In the genomic region with DNA sequence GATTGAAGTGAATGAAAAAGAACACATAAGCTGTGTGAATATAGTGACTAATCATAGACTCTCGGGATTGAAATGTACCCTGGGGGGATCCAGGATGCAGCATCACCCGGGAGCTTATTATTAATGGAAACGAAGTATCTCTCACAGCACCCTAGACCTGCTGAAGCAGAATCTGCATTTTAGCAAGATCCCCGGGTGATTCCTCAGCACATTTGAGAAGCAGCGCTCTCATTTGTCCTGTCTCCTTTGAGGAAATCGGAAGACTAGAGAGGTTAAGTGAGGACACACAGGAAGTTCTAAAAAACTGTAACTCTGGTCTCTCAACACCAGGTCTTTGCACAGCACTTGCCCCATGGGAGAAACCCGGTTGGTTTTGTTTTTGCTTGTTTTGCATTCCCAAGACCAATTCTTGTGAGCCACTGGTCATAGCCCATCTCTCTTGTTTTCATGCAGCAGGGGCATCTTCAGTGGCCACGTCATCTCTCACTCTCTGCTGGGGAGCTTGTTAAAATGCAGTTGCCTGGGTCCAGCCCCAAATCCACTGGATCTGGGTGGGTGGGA, we compare ENCODE assay signal across 9 cellular contexts. TPM values are rescaled to one million over a fixed set of nuclear protein-coding genes. Genes with fewer than 3 reads are reported as not detected.
DNase-seq lines count a peak whose midpoint lies in the region; ATAC-seq and TF ChIP-seq lines count a peak whose summit lies in the region.
"Had no signal": no experiment of that assay in that cellular context is flagged by ENCODE, and none has a peak within 500 bp of the region (broad histone marks: within the 10 kb centered on the region; RNA-seq: fewer than 3 reads in every experiment).

No MANE protein-coding gene starts in this region.

- H3K4me3 ChIP-seq in mammary epithelial cell (replicated peaks in 1 of 3; ENCODE audit: insufficient read depth in 1 of 3, low read depth in 2 of 3, low read length in 3 of 3) (no peak overlapping the region), osteoblast (ENCODE audit: insufficient read depth, low read length) (peak overlapping the region; percentile 50)

- TF ChIP-seq CTCF in mammary epithelial cell (conservative IDR thresholded peaks at IDR 0.05 in 1 of 2, IDR thresholded peaks at IDR 0.05 in 1 of 2; ENCODE audit: extremely low read depth in 1 of 2, insufficient read depth in 1 of 2, low read depth in 1 of 2, low read length in 2 of 2) (no peak), osteoblast (IDR thresholded peaks at IDR 0.05; ENCODE audit: extremely low read depth, low read depth, low read length) (no peak)

- CTCF ChIA-PET in mammary epithelial cell (lab: Charles Lee; ENCODE audit: low non-redundant PET): no interaction called here

- H4K20me1 ChIP-seq in mammary epithelial cell (ENCODE audit: insufficient read depth, low read length) (no peaks in the 10 kb centered on the region), osteoblast (ENCODE audit: insufficient read depth, low read length) (peaks cover 10% of the 10 kb centered on the region)

- H3K79me2 ChIP-seq in mammary epithelial cell (ENCODE audit: insufficient read depth, low read length) (peaks cover 34% of the 10 kb centered on the region), osteoblast (ENCODE audit: insufficient read depth, low read length) (peaks cover 40% of the 10 kb centered on the region)

- H3K27ac ChIP-seq in mammary epithelial cell (ENCODE audit: insufficient read depth, low read depth, low read length) (no peak overlapping the region), osteoblast (ENCODE audit: low read depth, low read length) (peak overlapping the region; percentile 74)
- H3K27ac ChIP-seq: 22Rv1 had no signal

- DNase-seq in DMS 273 (lab: John Stamatoyannopoulos, UW; ENCODE audit: unreplicated experiment) (peak; percentile 20), DMS 273 treated with DMSO at 0.1 percent for 48 hours (lab: John Stamatoyannopoulos, UW) (no peak), LHCN-M2 (ENCODE audit: low read depth) (peak; percentile 60), mammary epithelial cell (peak; percentile 36), osteoblast (ENCODE audit: insufficient read length, low spot score, missing footprints) (peak; percentile 88), DMS79 (lab: John Stamatoyannopoulos, UW) (no peak), NCI-H1417 treated with DMSO at 0.1 percent for 48 hours (lab: John Stamatoyannopoulos, UW) (no peak)

- no peak overlapping the region for H3K9ac ChIP-seq in mammary epithelial cell (ENCODE audit: insufficient read depth, low read length)

- no peak overlapping the region for H2AFZ ChIP-seq in mammary epithelial cell (ENCODE audit: low read depth, low read length)
- peak overlapping the region; percentile 73 for H2AFZ ChIP-seq in osteoblast (ENCODE audit: low read length)

- H3K36me3 ChIP-seq in mammary epithelial cell (ENCODE audit: insufficient read depth, low read length) (no peaks in the 10 kb centered on the region), osteoblast (ENCODE audit: insufficient read depth, low read length) (no peaks in the 10 kb centered on the region)

- peak; percentile 84 for ATAC-seq in GM21737 (IDR thresholded peaks at IDR 0.05; ENCODE audit: unreplicated experiment)

- peaks cover 3% of the 10 kb centered on the region for H3K4me1 ChIP-seq in mammary epithelial cell (ENCODE audit: insufficient read depth, low read length)
- peaks cover 29% of the 10 kb centered on the region for H3K4me1 ChIP-seq in osteoblast (ENCODE audit: insufficient read depth, low read length)

- no TSS peak for BruUV-seq in mammary epithelial cell (replicated peaks; lab: Mats Ljungman, UMichigan)

- H3K4me2 ChIP-seq in mammary epithelial cell (ENCODE audit: insufficient read depth, low read depth, low read length): no peak overlapping the region
- peak overlapping the region; percentile 85 for H3K4me2 ChIP-seq in osteoblast (ENCODE audit: insufficient read depth, low read length)

- no peaks in the 10 kb centered on the region for H3K27me3 ChIP-seq in mammary epithelial cell (ENCODE audit: insufficient read depth, low read length)
- H3K27me3 ChIP-seq in osteoblast (ENCODE audit: insufficient read depth, low read length): no peaks in the 10 kb centered on the region

- in situ Hi-C loops in mammary epithelial cell (cut with MboI; ENCODE audit: low sequenced_read_pairs in 2 of 2): no loop called here

- dilution Hi-C loops in mammary epithelial cell (cut with HindIII; ENCODE audit: low sequenced_read_pairs): no loop called here

- intact Hi-C loops in mammary epithelial cell (cut with micrococcal nuclease): no loop called here

- WGBS in mammary epithelial cell (ENCODE audit: low coverage, missing lambda C conversion rate): 80% methylated on average over 7 of the region's 8 CpGs

- H3K9me3 ChIP-seq in mammary epithelial cell (replicated peaks; ENCODE audit: insufficient read depth, low read length): no peaks in the 10 kb centered on the region
- H3K9me3 ChIP-seq in osteoblast (ENCODE audit: low read depth, low read length): no peaks in the 10 kb centered on the region

RNA-seq across cellular contexts. Expression of a gene that starts 30.2 kb away (rescaled TPM):
- total RNA-seq in LHCN-M2 (2014; rRNA removed): 8.8 and 13.1 TPM in 2 replicates
- polyA plus RNA-seq in LHCN-M2 (2012): 5.6 TPM
- 10 to 100 TPM in 1 of 2 donors, 1 to 10 TPM in 1; 9.7 to 18.3 TPM for total RNA-seq in mammary epithelial cell
- polyA plus RNA-seq in mammary epithelial cell: 2.8 TPM
- 16.2 TPM for polyA minus RNA-seq in mammary epithelial cell
- total RNA-seq in osteoblast: 10.3 and 10.9 TPM in 2 replicates

Comparison
In these comparisons a context has a peak if more than half of its experiments do, and no peak if none do; other contexts are left out.
1. DNase-seq: peak in DMS 273 (single experiment), LHCN-M2 (single experiment), mammary epithelial cell (single experiment) and osteoblast (single experiment); none in DMS 273 treated with DMSO at 0.1 percent for 48 hours (single experiment), DMS79 (single experiment) and NCI-H1417 treated with DMSO at 0.1 percent for 48 hours (single experiment).